1 cellular context compared by ENCODE assay signal in the genomic region with DNA sequence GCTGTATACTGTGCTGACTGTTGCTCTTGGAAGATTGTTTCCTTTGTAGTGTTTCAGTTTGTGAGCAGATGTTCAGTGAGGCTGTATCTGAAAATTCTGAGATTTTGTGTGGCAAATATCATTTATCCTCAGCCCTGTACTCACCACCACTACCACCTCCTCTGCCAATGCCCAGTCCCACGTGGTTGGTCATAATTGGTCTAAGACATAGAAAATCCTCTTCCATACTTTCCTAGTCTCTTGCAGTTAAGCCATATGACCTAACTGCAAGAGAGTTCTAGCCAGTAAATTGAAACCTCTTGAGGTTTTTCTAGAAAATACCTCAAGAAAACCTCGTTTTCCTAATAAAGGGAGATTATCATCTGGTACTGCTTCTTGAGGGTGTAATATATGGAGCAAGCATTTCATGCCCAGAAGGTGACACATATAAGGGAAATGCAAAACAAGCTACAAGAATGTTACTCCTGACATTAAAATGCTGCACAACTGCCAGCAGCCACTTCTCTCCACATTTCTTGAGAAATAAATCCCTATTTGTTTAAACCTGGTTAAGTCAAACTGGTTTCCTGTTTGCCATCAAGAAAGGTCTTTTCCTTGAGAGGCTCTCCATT.
TF ChIP-seq lines count a peak whose summit lies in the region.

No MANE protein-coding gene starts in this region.

TF ChIP-seq in GM23338, 12 proteins besides CTCF, POLR2A, EP300 and RAD21 (continued from another document):
- TF ChIP-seq, protein P1, sequence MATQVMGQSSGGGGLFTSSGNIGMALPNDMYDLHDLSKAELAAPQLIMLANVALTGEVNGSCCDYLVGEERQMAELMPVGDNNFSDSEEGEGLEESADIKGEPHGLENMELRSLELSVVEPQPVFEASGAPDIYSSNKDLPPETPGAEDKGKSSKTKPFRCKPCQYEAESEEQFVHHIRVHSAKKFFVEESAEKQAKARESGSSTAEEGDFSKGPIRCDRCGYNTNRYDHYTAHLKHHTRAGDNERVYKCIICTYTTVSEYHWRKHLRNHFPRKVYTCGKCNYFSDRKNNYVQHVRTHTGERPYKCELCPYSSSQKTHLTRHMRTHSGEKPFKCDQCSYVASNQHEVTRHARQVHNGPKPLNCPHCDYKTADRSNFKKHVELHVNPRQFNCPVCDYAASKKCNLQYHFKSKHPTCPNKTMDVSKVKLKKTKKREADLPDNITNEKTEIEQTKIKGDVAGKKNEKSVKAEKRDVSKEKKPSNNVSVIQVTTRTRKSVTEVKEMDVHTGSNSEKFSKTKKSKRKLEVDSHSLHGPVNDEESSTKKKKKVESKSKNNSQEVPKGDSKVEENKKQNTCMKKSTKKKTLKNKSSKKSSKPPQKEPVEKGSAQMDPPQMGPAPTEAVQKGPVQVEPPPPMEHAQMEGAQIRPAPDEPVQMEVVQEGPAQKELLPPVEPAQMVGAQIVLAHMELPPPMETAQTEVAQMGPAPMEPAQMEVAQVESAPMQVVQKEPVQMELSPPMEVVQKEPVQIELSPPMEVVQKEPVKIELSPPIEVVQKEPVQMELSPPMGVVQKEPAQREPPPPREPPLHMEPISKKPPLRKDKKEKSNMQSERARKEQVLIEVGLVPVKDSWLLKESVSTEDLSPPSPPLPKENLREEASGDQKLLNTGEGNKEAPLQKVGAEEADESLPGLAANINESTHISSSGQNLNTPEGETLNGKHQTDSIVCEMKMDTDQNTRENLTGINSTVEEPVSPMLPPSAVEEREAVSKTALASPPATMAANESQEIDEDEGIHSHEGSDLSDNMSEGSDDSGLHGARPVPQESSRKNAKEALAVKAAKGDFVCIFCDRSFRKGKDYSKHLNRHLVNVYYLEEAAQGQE (IDR thresholded peaks at IDR 0.05; ENCODE audit: unreplicated experiment), result no peak
- TF ChIP-seq ZNF331 (CRISPR knock-in tag; IDR thresholded peaks at IDR 0.05; ENCODE audit: low read depth) (no peak), POLR2AphosphoS5 (IDR thresholded peaks at IDR 0.05; ENCODE audit: low read depth) (no peak), EZH2phosphoT487 (IDR thresholded peaks at IDR 0.05; ENCODE audit: unreplicated experiment) (no peak), JUNB (IDR thresholded peaks at IDR 0.05; ENCODE audit: unreplicated experiment) (no peak), NANOG (IDR thresholded peaks at IDR 0.05; ENCODE audit: borderline replicate concordance) (no peak), CREB1 (CRISPR knock-in tag; IDR thresholded peaks at IDR 0.05; ENCODE audit: low read depth) (no peak), ZNF114 (CRISPR knock-in tag; IDR thresholded peaks at IDR 0.05) (no peak), EZH2 (IDR thresholded peaks at IDR 0.05; ENCODE audit: low read depth, unreplicated experiment) (no peak)
- TF ChIP-seq, protein P2, sequence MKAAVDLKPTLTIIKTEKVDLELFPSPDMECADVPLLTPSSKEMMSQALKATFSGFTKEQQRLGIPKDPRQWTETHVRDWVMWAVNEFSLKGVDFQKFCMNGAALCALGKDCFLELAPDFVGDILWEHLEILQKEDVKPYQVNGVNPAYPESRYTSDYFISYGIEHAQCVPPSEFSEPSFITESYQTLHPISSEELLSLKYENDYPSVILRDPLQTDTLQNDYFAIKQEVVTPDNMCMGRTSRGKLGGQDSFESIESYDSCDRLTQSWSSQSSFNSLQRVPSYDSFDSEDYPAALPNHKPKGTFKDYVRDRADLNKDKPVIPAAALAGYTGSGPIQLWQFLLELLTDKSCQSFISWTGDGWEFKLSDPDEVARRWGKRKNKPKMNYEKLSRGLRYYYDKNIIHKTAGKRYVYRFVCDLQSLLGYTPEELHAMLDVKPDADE (IDR thresholded peaks at IDR 0.05), result no peak
- TF ChIP-seq, protein P3, sequence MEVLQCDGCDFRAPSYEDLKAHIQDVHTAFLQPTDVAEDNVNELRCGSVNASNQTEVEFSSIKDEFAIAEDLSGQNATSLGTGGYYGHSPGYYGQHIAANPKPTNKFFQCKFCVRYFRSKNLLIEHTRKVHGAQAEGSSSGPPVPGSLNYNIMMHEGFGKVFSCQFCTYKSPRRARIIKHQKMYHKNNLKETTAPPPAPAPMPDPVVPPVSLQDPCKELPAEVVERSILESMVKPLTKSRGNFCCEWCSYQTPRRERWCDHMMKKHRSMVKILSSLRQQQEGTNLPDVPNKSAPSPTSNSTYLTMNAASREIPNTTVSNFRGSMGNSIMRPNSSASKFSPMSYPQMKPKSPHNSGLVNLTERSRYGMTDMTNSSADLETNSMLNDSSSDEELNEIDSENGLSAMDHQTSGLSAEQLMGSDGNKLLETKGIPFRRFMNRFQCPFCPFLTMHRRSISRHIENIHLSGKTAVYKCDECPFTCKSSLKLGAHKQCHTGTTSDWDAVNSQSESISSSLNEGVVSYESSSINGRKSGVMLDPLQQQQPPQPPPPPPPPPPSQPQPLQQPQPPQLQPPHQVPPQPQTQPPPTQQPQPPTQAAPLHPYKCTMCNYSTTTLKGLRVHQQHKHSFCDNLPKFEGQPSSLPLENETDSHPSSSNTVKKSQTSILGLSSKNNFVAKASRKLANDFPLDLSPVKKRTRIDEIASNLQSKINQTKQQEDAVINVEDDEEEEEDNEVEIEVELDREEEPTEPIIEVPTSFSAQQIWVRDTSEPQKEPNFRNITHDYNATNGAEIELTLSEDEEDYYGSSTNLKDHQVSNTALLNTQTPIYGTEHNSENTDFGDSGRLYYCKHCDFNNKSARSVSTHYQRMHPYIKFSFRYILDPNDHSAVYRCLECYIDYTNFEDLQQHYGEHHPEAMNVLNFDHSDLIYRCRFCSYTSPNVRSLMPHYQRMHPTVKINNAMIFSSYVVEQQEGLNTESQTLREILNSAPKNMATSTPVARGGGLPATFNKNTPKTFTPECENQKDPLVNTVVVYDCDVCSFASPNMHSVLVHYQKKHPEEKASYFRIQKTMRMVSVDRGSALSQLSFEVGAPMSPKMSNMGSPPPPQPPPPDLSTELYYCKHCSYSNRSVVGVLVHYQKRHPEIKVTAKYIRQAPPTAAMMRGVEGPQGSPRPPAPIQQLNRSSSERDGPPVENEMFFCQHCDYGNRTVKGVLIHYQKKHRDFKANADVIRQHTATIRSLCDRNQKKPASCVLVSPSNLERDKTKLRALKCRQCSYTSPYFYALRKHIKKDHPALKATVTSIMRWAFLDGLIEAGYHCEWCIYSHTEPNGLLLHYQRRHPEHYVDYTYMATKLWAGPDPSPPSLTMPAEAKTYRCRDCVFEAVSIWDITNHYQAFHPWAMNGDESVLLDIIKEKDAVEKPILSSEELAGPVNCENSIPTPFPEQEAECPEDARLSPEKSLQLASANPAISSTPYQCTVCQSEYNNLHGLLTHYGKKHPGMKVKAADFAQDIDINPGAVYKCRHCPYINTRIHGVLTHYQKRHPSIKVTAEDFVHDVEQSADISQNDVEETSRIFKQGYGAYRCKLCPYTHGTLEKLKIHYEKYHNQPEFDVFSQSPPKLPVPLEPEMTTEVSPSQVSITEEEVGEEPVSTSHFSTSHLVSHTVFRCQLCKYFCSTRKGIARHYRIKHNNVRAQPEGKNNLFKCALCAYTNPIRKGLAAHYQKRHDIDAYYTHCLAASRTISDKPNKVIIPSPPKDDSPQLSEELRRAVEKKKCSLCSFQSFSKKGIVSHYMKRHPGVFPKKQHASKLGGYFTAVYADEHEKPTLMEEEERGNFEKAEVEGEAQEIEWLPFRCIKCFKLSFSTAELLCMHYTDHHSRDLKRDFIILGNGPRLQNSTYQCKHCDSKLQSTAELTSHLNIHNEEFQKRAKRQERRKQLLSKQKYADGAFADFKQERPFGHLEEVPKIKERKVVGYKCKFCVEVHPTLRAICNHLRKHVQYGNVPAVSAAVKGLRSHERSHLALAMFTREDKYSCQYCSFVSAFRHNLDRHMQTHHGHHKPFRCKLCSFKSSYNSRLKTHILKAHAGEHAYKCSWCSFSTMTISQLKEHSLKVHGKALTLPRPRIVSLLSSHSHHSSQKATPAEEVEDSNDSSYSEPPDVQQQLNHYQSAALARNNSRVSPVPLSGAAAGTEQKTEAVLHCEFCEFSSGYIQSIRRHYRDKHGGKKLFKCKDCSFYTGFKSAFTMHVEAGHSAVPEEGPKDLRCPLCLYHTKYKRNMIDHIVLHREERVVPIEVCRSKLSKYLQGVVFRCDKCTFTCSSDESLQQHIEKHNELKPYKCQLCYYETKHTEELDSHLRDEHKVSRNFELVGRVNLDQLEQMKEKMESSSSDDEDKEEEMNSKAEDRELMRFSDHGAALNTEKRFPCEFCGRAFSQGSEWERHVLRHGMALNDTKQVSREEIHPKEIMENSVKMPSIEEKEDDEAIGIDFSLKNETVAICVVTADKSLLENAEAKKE (CRISPR knock-in tag; IDR thresholded peaks at IDR 0.05), result no peak
